In the genomic region with DNA sequence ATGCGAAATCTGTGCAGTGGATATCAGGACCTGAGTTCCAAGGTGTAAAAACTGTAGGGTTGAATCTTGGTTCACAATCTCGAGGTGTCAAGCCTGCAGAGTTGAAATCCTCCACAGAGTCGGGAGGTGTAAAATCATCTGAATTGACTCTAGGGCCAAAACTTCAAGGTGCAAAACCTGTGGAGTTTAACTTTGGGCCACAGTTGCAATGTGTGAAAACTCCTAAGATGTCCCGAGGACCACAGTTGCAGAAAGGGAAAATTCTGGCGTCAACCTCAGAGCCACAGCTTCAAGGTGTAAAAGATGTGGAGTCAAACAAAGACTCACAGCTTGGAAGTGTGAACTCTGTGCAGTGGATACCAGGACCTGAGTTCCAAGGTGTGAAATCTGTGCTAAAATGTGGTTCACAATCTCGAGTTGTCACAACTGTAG, we compare ENCODE assay signal across 1 cellular context.
TF ChIP-seq lines count a peak whose summit lies in the region.

No MANE protein-coding gene starts in this region.

TF ChIP-seq in GM12878, 131 proteins besides CTCF, POLR2A, EP300 and RAD21:
- TF ChIP-seq CEBPB (IDR thresholded peaks at IDR 0.05; ENCODE audit: borderline replicate concordance in 1 of 2, low read depth in 2 of 2, low read length in 2 of 2): no peak
- TF ChIP-seq FOXM1 (IDR thresholded peaks at IDR 0.05; ENCODE audit: low read depth, low read length): no peak
- 0 out of 2 replicates have a peak, but pooled peaks have one; percentile 24 for TF ChIP-seq NR2F1 (conservative IDR thresholded peaks at IDR 0.05)
